Comparison of ENCODE assay signal across 8 cellular contexts in genomic region chr7:131231381-131232220, GRCh38.
DNase-seq lines count a peak whose midpoint lies in the region; ATAC-seq and TF ChIP-seq lines count a peak whose summit lies in the region.

No MANE protein-coding gene starts in this region.

- peak; percentile 88 for ATAC-seq in GM21390 (IDR thresholded peaks at IDR 0.05; ENCODE audit: unreplicated experiment)

- H3K4me3 Mint-ChIP-seq in activated CD4-positive, alpha-beta memory T cell treated with anti-CD3 and anti-CD28 coated beads, Interleukin-2, amount 10 ng/mL, durations not matched to agents 7 days and 5 days, result peak overlapping the region; percentile 73

- H3K4me1 Mint-ChIP-seq in activated CD4-positive, alpha-beta memory T cell treated with anti-CD3 and anti-CD28 coated beads, Interleukin-2, amount 10 ng/mL, durations not matched to agents 7 days and 5 days, result peaks cover 63% of the 10 kb centered on the region

- H3K27me3 Mint-ChIP-seq in activated CD4-positive, alpha-beta memory T cell treated with anti-CD3 and anti-CD28 coated beads, Interleukin-2, amount 10 ng/mL, durations not matched to agents 7 days and 5 days, result no peaks in the 10 kb centered on the region

- H4K20me1 ChIP-seq in BLaER1 treated with 17β-estradiol and CSF1 and Interleukin-3, amounts not matched to agents 10 nM and 100 nM, result no peaks in the 10 kb centered on the region

- H3K27ac ChIP-seq in BLaER1 treated with 17β-estradiol and CSF1 and Interleukin-3, amounts not matched to agents 10 nM and 100 nM, result peak overlapping the region; percentile 89 to 97 (median 92)
- peak overlapping the region in 3 of 4 donors; percentile 9 to 80 (median 53) for H3K27ac ChIP-seq in esophagus squamous epithelium

- H3K4me3 ChIP-seq in BLaER1 treated with 17β-estradiol and CSF1 and Interleukin-3, amounts not matched to agents 10 nM and 100 nM, result peak overlapping the region in 9 of 10 experiments; percentile 29 to 64 (median 42); a peak in 15 of 20 replicates
- H3K4me3 ChIP-seq in esophagus squamous epithelium, result peak overlapping the region in 2 of 4 donors; percentile 0 to 27

- DNase-seq in KG1 (lab: John Stamatoyannopoulos, UW), result peak; percentile 13
- DNase-seq in activated CD4-positive, alpha-beta memory T cell treated with anti-CD3 and anti-CD28 coated beads, Interleukin-2, amount 10 ng/mL, durations not matched to agents 7 days and 5 days, result peak; percentile 77
- DNase-seq in esophagus squamous epithelium (lab: John Stamatoyannopoulos, UW), result no peak
- peak; percentile 22 for DNase-seq in stimulated activated CD4-positive, alpha-beta T cell treated with anti-CD3 and anti-CD28 coated beads, Interleukin-12 subunit alpha, Interleukin-12 subunit beta, amount 100 ng/mL, for 4 hours
- no peak for DNase-seq in HK-2 (ENCODE audit: unreplicated experiment)
- DNase-seq in NCI-H345 treated with DMSO at 0.1 percent for 48 hours (lab: John Stamatoyannopoulos, UW; ENCODE audit: unreplicated experiment), result no peak

- CTCF ChIA-PET in activated CD4-positive, alpha-beta memory T cell treated with anti-CD3 and anti-CD28 coated beads, Interleukin-2, amount 10 ng/mL, durations not matched to agents 7 days and 5 days (lab: Charles Lee), result interaction anchor here (0.6 to 1.8 kb wide), 6 partner anchors 43 to 147 kb away, joined by 3 to 6 read pairs (median 4); no protein-coding TSS in a partner anchor

- WGBS in esophagus squamous epithelium, 2 donors, result 57 to 63% methylated on average over 9 to 10 of the region's 10 CpGs

- peak overlapping the region; percentile 94 for H3K27ac Mint-ChIP-seq in activated CD4-positive, alpha-beta memory T cell treated with anti-CD3 and anti-CD28 coated beads, Interleukin-2, amount 10 ng/mL, durations not matched to agents 7 days and 5 days

- no peaks in the 10 kb centered on the region; a peak in 1 of 22 replicates for H3K36me3 ChIP-seq in BLaER1 treated with 17β-estradiol and CSF1 and Interleukin-3, amounts not matched to agents 10 nM and 100 nM
- no peaks in the 10 kb centered on the region for H3K36me3 ChIP-seq in esophagus squamous epithelium

- TF ChIP-seq CTCF in esophagus squamous epithelium (IDR thresholded peaks at IDR 0.05), result no peak

- peak overlapping the region; percentile 58 to 97 (median 76) for H3K4me2 ChIP-seq in BLaER1 treated with 17β-estradiol and CSF1 and Interleukin-3, amounts not matched to agents 10 nM and 100 nM

- peaks cover 57 to 72% (median 66%) of the 10 kb centered on the region in 10 experiments for H3K4me1 ChIP-seq in BLaER1 treated with 17β-estradiol and CSF1 and Interleukin-3, amounts not matched to agents 10 nM and 100 nM
- H3K4me1 ChIP-seq in esophagus squamous epithelium, result peaks cover 0 to 10% (median 4%) of the 10 kb centered on the region in 3 donors

- H3K9me3 ChIP-seq in BLaER1 treated with 17β-estradiol and CSF1 and Interleukin-3, amounts not matched to agents 10 nM and 100 nM (replicated peaks in 1 of 11), result peaks cover 0 to 15% (median 9%) of the 10 kb centered on the region in 11 experiments; a peak in 11 of 22 replicates
- no peaks in the 10 kb centered on the region for H3K9me3 ChIP-seq in esophagus squamous epithelium

- intact Hi-C loops in esophagus squamous epithelium (cut with DNase I), result no loop called here

- no peaks in the 10 kb centered on the region for H3K27me3 ChIP-seq in BLaER1 treated with 17β-estradiol and CSF1 and Interleukin-3, amounts not matched to agents 10 nM and 100 nM
- no peaks in the 10 kb centered on the region for H3K27me3 ChIP-seq in esophagus squamous epithelium

- peak overlapping the region; percentile 76 to 83 (median 78) for H3K9ac ChIP-seq in BLaER1 treated with 17β-estradiol and CSF1 and Interleukin-3, amounts not matched to agents 10 nM and 100 nM

- POLR2A ChIA-PET in activated CD4-positive, alpha-beta memory T cell treated with anti-CD3 and anti-CD28 coated beads, Interleukin-2, amount 10 ng/mL, durations not matched to agents 7 days and 5 days (lab: Charles Lee), result interaction anchor here (0.6 to 3.3 kb wide), 11 partner anchors 8 to 318 kb away, joined by 3 to 27 read pairs (median 3); partner anchors contain the start of gene MKLN1

- TF ChIP-seq POLR2A in esophagus squamous epithelium (IDR thresholded peaks at IDR 0.05), result peak in 1 of 4 donors; percentile 14

- no peaks in the 10 kb centered on the region for H3K9me3 Mint-ChIP-seq in activated CD4-positive, alpha-beta memory T cell treated with anti-CD3 and anti-CD28 coated beads, Interleukin-2, amount 10 ng/mL, durations not matched to agents 7 days and 5 days

- H3K36me3 Mint-ChIP-seq in activated CD4-positive, alpha-beta memory T cell treated with anti-CD3 and anti-CD28 coated beads, Interleukin-2, amount 10 ng/mL, durations not matched to agents 7 days and 5 days (ENCODE audit: low read depth), result peaks cover 5% of the 10 kb centered on the region

Comparison
In these comparisons a context has a peak if more than half of its experiments do, and no peak if none do; other contexts are left out.
1. DNase-seq: peak in KG1 (single experiment), activated CD4-positive, alpha-beta memory T cell treated with anti-CD3 and anti-CD28 coated beads, Interleukin-2, amount 10 ng/mL, durations not matched to agents 7 days and 5 days (single experiment) and stimulated activated CD4-positive, alpha-beta T cell treated with anti-CD3 and anti-CD28 coated beads, Interleukin-12 subunit alpha, Interleukin-12 subunit beta, amount 100 ng/mL, for 4 hours (single experiment); none in esophagus squamous epithelium (single experiment), HK-2 (single experiment) and NCI-H345 treated with DMSO at 0.1 percent for 48 hours (single experiment).